Comparison of ENCODE assay signal across 9 cellular contexts in genomic region chr1:156319664-156320063, GRCh38. TPM values are rescaled to one million over a fixed set of nuclear protein-coding genes. Genes with fewer than 3 reads are reported as not detected.
DNase-seq lines count a peak whose midpoint lies in the region; ATAC-seq and TF ChIP-seq lines count a peak whose summit lies in the region.
"Had no signal": no experiment of that assay in that cellular context is flagged by ENCODE, and none has a peak within 500 bp of the region (broad histone marks: within the 10 kb centered on the region; RNA-seq: fewer than 3 reads in every experiment).

No MANE protein-coding gene starts in this region.

- H3K27me3 Mint-ChIP-seq in activated T-helper 17 cell treated with anti-CD3 and anti-CD28 coated beads, Interleukin-2, amount 50 U/mL, for 72 hours = no peaks in the 10 kb centered on the region
- no peaks in the 10 kb centered on the region for H3K27me3 Mint-ChIP-seq in stimulated activated naive B cell treated with anti-CD40 and anti-IgM and Interleukin-4, amounts not matched to agents 10 μg/mL and 1 μg/mL and 100 μg/mL, for 72 hours

- H3K4me3 Mint-ChIP-seq in activated T-helper 17 cell treated with anti-CD3 and anti-CD28 coated beads, Interleukin-2, amount 50 U/mL, for 72 hours = no peak overlapping the region
- no peak overlapping the region for H3K4me3 Mint-ChIP-seq in stimulated activated naive B cell treated with anti-CD40 and anti-IgM and Interleukin-4, amounts not matched to agents 10 μg/mL and 1 μg/mL and 100 μg/mL, for 72 hours

- H3K4me1 Mint-ChIP-seq in activated T-helper 17 cell treated with anti-CD3 and anti-CD28 coated beads, Interleukin-2, amount 50 U/mL, for 72 hours = no peaks in the 10 kb centered on the region
- H3K4me1 Mint-ChIP-seq in stimulated activated naive B cell treated with anti-CD40 and anti-IgM and Interleukin-4, amounts not matched to agents 10 μg/mL and 1 μg/mL and 100 μg/mL, for 72 hours = peaks cover 2 to 5% of the 10 kb centered on the region in 2 donors

- TF ChIP-seq CTCF in GM06990 (IDR thresholded peaks at IDR 0.05; ENCODE audit: insufficient read depth, low read length, poor library complexity, severe bottlenecking) = peak; percentile 53
- peak; percentile 70 for TF ChIP-seq CTCF in foreskin keratinocyte (conservative IDR thresholded peaks at IDR 0.05)
- no peak for TF ChIP-seq CTCF in omental fat pad (IDR thresholded peaks at IDR 0.05)

- H3K4me1 ChIP-seq in foreskin keratinocyte = no peaks in the 10 kb centered on the region

- no peaks in the 10 kb centered on the region for H3K27me3 ChIP-seq in GM06990 (replicated peaks; ENCODE audit: control insufficient read depth, insufficient read depth, low read length)
- H3K27me3 ChIP-seq in foreskin keratinocyte = no peaks in the 10 kb centered on the region

- peaks cover 100% of the 10 kb centered on the region for H3K36me3 Mint-ChIP-seq in activated T-helper 17 cell treated with anti-CD3 and anti-CD28 coated beads, Interleukin-2, amount 50 U/mL, for 72 hours (ENCODE audit: low read depth)
- peaks cover 37 to 39% of the 10 kb centered on the region in 2 donors for H3K36me3 Mint-ChIP-seq in stimulated activated naive B cell treated with anti-CD40 and anti-IgM and Interleukin-4, amounts not matched to agents 10 μg/mL and 1 μg/mL and 100 μg/mL, for 72 hours

- DNase-seq in A172 (ENCODE audit: low spot score) = peak; percentile 57
- no peak for DNase-seq in GM06990 (ENCODE audit: extremely low read depth, insufficient read length)
- peak; percentile 45 for DNase-seq in RPMI8226
- DNase-seq in foreskin keratinocyte = no peak
- DNase-seq in GF-D8 (lab: John Stamatoyannopoulos, UW) = no peak
- DNase-seq in omental fat pad (ENCODE audit: low spot score) = no peak
- DNase-seq in stimulated activated naive B cell treated with anti-CD40 and anti-IgM and Interleukin-4, amounts not matched to agents 10 μg/mL and 1 μg/mL and 100 μg/mL, for 72 hours = no peak

- no peaks in the 10 kb centered on the region for H3K9me3 Mint-ChIP-seq in activated T-helper 17 cell treated with anti-CD3 and anti-CD28 coated beads, Interleukin-2, amount 50 U/mL, for 72 hours
- no peaks in the 10 kb centered on the region for H3K9me3 Mint-ChIP-seq in stimulated activated naive B cell treated with anti-CD40 and anti-IgM and Interleukin-4, amounts not matched to agents 10 μg/mL and 1 μg/mL and 100 μg/mL, for 72 hours

- no peak overlapping the region for H3K27ac Mint-ChIP-seq in activated T-helper 17 cell treated with anti-CD3 and anti-CD28 coated beads, Interleukin-2, amount 50 U/mL, for 72 hours
- no peak overlapping the region for H3K27ac Mint-ChIP-seq in stimulated activated naive B cell treated with anti-CD40 and anti-IgM and Interleukin-4, amounts not matched to agents 10 μg/mL and 1 μg/mL and 100 μg/mL, for 72 hours

- no peak overlapping the region for H3K4me3 ChIP-seq in GM06990 (replicated peaks; ENCODE audit: low read depth, low read length)

- peaks cover 30% of the 10 kb centered on the region for H3K36me3 ChIP-seq in GM06990 (ENCODE audit: control insufficient read depth, insufficient read depth, low read length)

- H3K27ac ChIP-seq in foreskin keratinocyte = no peak overlapping the region

- ATAC-seq in foreskin keratinocyte (no peak), omental fat pad (ENCODE audit: low FRiP score) (no peak)
- ATAC-seq in activated T-helper 17 cell treated with anti-CD3 and anti-CD28 coated beads, Interleukin-2, amount 50 U/mL, for 72 hours (replicated peaks) = no peak
- ATAC-seq in stimulated activated naive B cell treated with anti-CD40 and anti-IgM and Interleukin-4, amounts not matched to agents 10 μg/mL and 1 μg/mL and 100 μg/mL, for 72 hours (replicated peaks) = no peak

RNA-seq across cellular contexts. Expression of gene CCT3, which starts 18.4 kb away (rescaled TPM):
- 1,101 and 1,191 TPM in 2 replicates for total RNA-seq in A172 (2014; rRNA removed; shearing (Covaris generic))
- 363 and 393 TPM in 2 replicates for total RNA-seq in foreskin keratinocyte
- 329 and 382 TPM in 2 replicates for polyA plus RNA-seq in foreskin keratinocyte
- total RNA-seq in activated T-helper 17 cell treated with anti-CD3 and anti-CD28 coated beads, Interleukin-2, amount 50 U/mL, for 72 hours = 100 to 1,000 TPM; 185 to 405 TPM
- total RNA-seq in omental fat pad = 100 to 1,000 TPM; 187 to 277 (median 213) TPM

RNA-seq across cellular contexts. Expression of gene TSACC, which starts 18.7 kb away (rescaled TPM):
- 3.5 and 9.4 TPM in 2 replicates for total RNA-seq in A172 (2014; rRNA removed; shearing (Covaris generic))
- total RNA-seq in foreskin keratinocyte (0.60 and 0.82 TPM in 2 replicates), omental fat pad (not detected)
- polyA plus RNA-seq in foreskin keratinocyte = 0.79 and 0.98 TPM in 2 replicates
- total RNA-seq in activated T-helper 17 cell treated with anti-CD3 and anti-CD28 coated beads, Interleukin-2, amount 50 U/mL, for 72 hours = 1 to 10 TPM in 1 of 2 donors, not detected in 1; 1.1 TPM

RNA-seq across cellular contexts. Expression of gene VHLL, which starts 20.6 kb away (rescaled TPM):
- not detected in 2 replicates for total RNA-seq in A172 (2014; rRNA removed; shearing (Covaris generic))
- total RNA-seq in foreskin keratinocyte (not detected in 2 replicates), omental fat pad (not detected)
- polyA plus RNA-seq in foreskin keratinocyte = not detected in 2 replicates
- under 1 TPM; 0.42 to 0.52 TPM for total RNA-seq in activated T-helper 17 cell treated with anti-CD3 and anti-CD28 coated beads, Interleukin-2, amount 50 U/mL, for 72 hours
- total RNA-seq: H1 had no signal
- polyA plus RNA-seq: H1 had no signal

RNA-seq across cellular contexts. Expression of gene GLMP, which starts 24.2 kb away (rescaled TPM):
- total RNA-seq in A172 (2014; rRNA removed; shearing (Covaris generic)) = 133 and 135 TPM in 2 replicates
- total RNA-seq in foreskin keratinocyte (32.7 and 35.2 TPM in 2 replicates), omental fat pad (10 to 100 TPM; 44.0 to 71.1 (median 55.9) TPM)
- polyA plus RNA-seq in foreskin keratinocyte = 40.1 and 42.4 TPM in 2 replicates
- total RNA-seq in activated T-helper 17 cell treated with anti-CD3 and anti-CD28 coated beads, Interleukin-2, amount 50 U/mL, for 72 hours = 10 to 100 TPM; 18.3 to 19.1 TPM

RNA-seq across cellular contexts. Expression of gene TMEM79, which starts 35.5 kb away (rescaled TPM):
- total RNA-seq in A172 (2014; rRNA removed; shearing (Covaris generic)) = 7.9 and 8.6 TPM in 2 replicates
- 4.3 and 4.6 TPM in 2 replicates for total RNA-seq in foreskin keratinocyte
- 5.2 and 5.3 TPM in 2 replicates for polyA plus RNA-seq in foreskin keratinocyte
- total RNA-seq in activated T-helper 17 cell treated with anti-CD3 and anti-CD28 coated beads, Interleukin-2, amount 50 U/mL, for 72 hours = 10 to 100 TPM; 13.7 to 14.5 TPM
- 1 to 10 TPM; 1.3 to 4.3 (median 1.4) TPM for total RNA-seq in omental fat pad

Comparison
In these comparisons a context has a peak if more than half of its experiments do, and no peak if none do; other contexts are left out.
1. DNase-seq: peak in A172 (single experiment) and RPMI8226 (single experiment); none in GM06990 (single experiment), foreskin keratinocyte (0 of 2), GF-D8 (single experiment), omental fat pad (single experiment) and stimulated activated naive B cell treated with anti-CD40 and anti-IgM and Interleukin-4, amounts not matched to agents 10 μg/mL and 1 μg/mL and 100 μg/mL, for 72 hours (single experiment).
2. CTCF ChIP-seq: peak in GM06990 (single experiment) and foreskin keratinocyte (single experiment); none in omental fat pad (0 of 3).